Comparison of ENCODE assay signal across 19 cellular contexts in genomic region chr17:57213180-57213825, GRCh38. TPM values are rescaled to one million over a fixed set of nuclear protein-coding genes. Genes with fewer than 3 reads are reported as not detected.
DNase-seq lines count a peak whose midpoint lies in the region; ATAC-seq, FAIRE-seq and TF ChIP-seq lines count a peak whose summit lies in the region.
"Had no signal": no experiment of that assay in that cellular context is flagged by ENCODE, and none has a peak within 500 bp of the region (broad histone marks: within the 10 kb centered on the region; RNA-seq: fewer than 3 reads in every experiment).

No MANE protein-coding gene starts in this region.

- no peak overlapping the region for H3K27ac ChIP-seq in HepG2 (ENCODE audit: extremely low read length, insufficient read depth, low read length)
- H3K27ac ChIP-seq in right lobe of liver, result no peak overlapping the region
- H3K27ac ChIP-seq in breast epithelium, result peak overlapping the region; percentile 14 to 56
- no peak overlapping the region for H3K27ac ChIP-seq in foreskin keratinocyte
- H3K27ac ChIP-seq in coronary artery, result no peak overlapping the region
- no peak overlapping the region for H3K27ac ChIP-seq in upper lobe of right lung

- FAIRE-seq in HepG2 (lab: Jason Lieb, UNC), result no peak

- H3K79me2 ChIP-seq in HepG2 (ENCODE audit: insufficient read depth, low read length), result no peaks in the 10 kb centered on the region

- no peak for ATAC-seq in HepG2
- ATAC-seq in right lobe of liver, result no peak
- no peak for ATAC-seq in foreskin keratinocyte
- ATAC-seq in upper lobe of right lung, result no peak

- no peak overlapping the region for H2AFZ ChIP-seq in HepG2 (ENCODE audit: low read length)

- H3K4me1 ChIP-seq in HepG2 (ENCODE audit: insufficient read depth, low read length) (peaks cover 7% of the 10 kb centered on the region; the same call in 1 of the 2 replicates), right lobe of liver (no peaks in the 10 kb centered on the region), breast epithelium (no peaks in the 10 kb centered on the region), foreskin keratinocyte (peaks cover 8% of the 10 kb centered on the region), upper lobe of right lung (no peaks in the 10 kb centered on the region)

- peaks cover 0 to 23% of the 10 kb centered on the region in 2 experiments; a peak in 2 of 5 replicates for H3K27me3 ChIP-seq in HepG2 (ENCODE audit: control insufficient read depth in 1 of 2, insufficient read depth in 2 of 2, low read length in 2 of 2)
- no peaks in the 10 kb centered on the region for H3K27me3 ChIP-seq in right lobe of liver
- H3K27me3 ChIP-seq in breast epithelium, result no peaks in the 10 kb centered on the region
- H3K27me3 ChIP-seq in foreskin keratinocyte, result peaks cover 9% of the 10 kb centered on the region
- H3K27me3 ChIP-seq in upper lobe of right lung, result no peaks in the 10 kb centered on the region

- TF ChIP-seq POLR2A in HepG2 (IDR thresholded peaks at IDR 0.05; ENCODE audit: insufficient read depth in 1 of 2, low read depth in 2 of 2, low read length in 2 of 2) (no peak), right lobe of liver (IDR thresholded peaks at IDR 0.05) (no peak), breast epithelium (IDR thresholded peaks at IDR 0.05) (no peak)

- WGBS in HepG2 (ENCODE audit: low lambda C conversion rate), result 3% methylated on average over 5 of the region's 5 CpGs
- 78% methylated on average over 5 of the region's 5 CpGs for WGBS in right lobe of liver (ENCODE audit: insufficient coverage, low coverage, low lambda C conversion rate, missing lambda C conversion rate)

- CTCF ChIA-PET in HepG2 (lab: Yijun Ruan, JAX; ENCODE audit: low intra/inter-chr PET ratio, low total read pairs), result no interaction called here

- POLR2A ChIA-PET in HepG2 (lab: Yijun Ruan, JAX), result no interaction called here

- no peak overlapping the region for H3K9ac ChIP-seq in HepG2 (ENCODE audit: insufficient read depth, low read depth, low read length)

- no peak overlapping the region for H3K4me2 ChIP-seq in HepG2 (ENCODE audit: low read depth, low read length)

- H4K20me1 ChIP-seq in HepG2 (ENCODE audit: insufficient read depth, low read length), result no peaks in the 10 kb centered on the region

- H3K4me3 ChIP-seq in HepG2 (replicated peaks in 1 of 3; ENCODE audit: insufficient read depth in 1 of 3, low read depth in 2 of 3, low read length in 3 of 3), result no peak overlapping the region
- no peak overlapping the region for H3K4me3 ChIP-seq in right lobe of liver
- H3K4me3 ChIP-seq in breast epithelium, result no peak overlapping the region
- H3K4me3 ChIP-seq in coronary artery, result no peak overlapping the region
- no peak overlapping the region for H3K4me3 ChIP-seq in upper lobe of right lung

- H3K36me3 ChIP-seq in HepG2 (replicated peaks in 1 of 2; ENCODE audit: control insufficient read depth in 1 of 2, insufficient read depth in 2 of 2, low read length in 2 of 2) (no peaks in the 10 kb centered on the region), right lobe of liver (no peaks in the 10 kb centered on the region), breast epithelium (no peaks in the 10 kb centered on the region), upper lobe of right lung (no peaks in the 10 kb centered on the region)

- H3K9me3 ChIP-seq in HepG2 (ENCODE audit: low read length) (peaks cover 1% of the 10 kb centered on the region), right lobe of liver (no peaks in the 10 kb centered on the region), breast epithelium (no peaks in the 10 kb centered on the region), upper lobe of right lung (peaks cover 1% of the 10 kb centered on the region)

- no peak for TF ChIP-seq EP300 in HepG2 (IDR thresholded peaks at IDR 0.05; ENCODE audit: low read depth in 2 of 2, low read length in 2 of 2)
- TF ChIP-seq EP300 in HepG2 (CRISPR knock-in tag; IDR thresholded peaks at IDR 0.05; ENCODE audit: borderline replicate concordance), result no peak

- in situ Hi-C loops in HepG2 (cut with HindIII; ENCODE audit: extremely low pct_ligation_motif_present, low pct_unique_long_range_greater_than_20kb), result no loop called here

- BruUV-seq in HepG2 (replicated peaks; lab: Mats Ljungman, UMichigan), result no TSS peak

- DNase-seq in HepG2 (ENCODE audit: low spot score), result no peak
- no peak for DNase-seq in right lobe of liver
- DNase-seq in breast epithelium (ENCODE audit: low spot score in 2 of 2), result no peak
- DNase-seq in foreskin keratinocyte, result peak; percentile 38 to 53
- no peak for DNase-seq in GOT3 (lab: John Stamatoyannopoulos, UW)
- DNase-seq in coronary artery (ENCODE audit: low spot score), result no peak
- DNase-seq in upper lobe of right lung, result no peak
- DNase-seq in hippocampal formation (lab: John Stamatoyannopoulos, UW), result no peak
- DNase-seq: 8988T, DMS79 treated with DMSO at 0.1 percent for 48 hours, H7, HFFc6, Karpas-422, NCI-H1105, NCI-H1694, NCI-H510A, NCI-H82, OCI-M1, SHP77 treated with DMSO at 0.1 percent for 48 hours had no signal

- TF ChIP-seq CTCF in HepG2 (CRISPR knock-in tag; IDR thresholded peaks at IDR 0.05) (no peak), right lobe of liver (IDR thresholded peaks at IDR 0.05) (no peak), breast epithelium (IDR thresholded peaks at IDR 0.05) (no peak), foreskin keratinocyte (conservative IDR thresholded peaks at IDR 0.05) (no peak), coronary artery (IDR thresholded peaks at IDR 0.05) (no peak), upper lobe of right lung (IDR thresholded peaks at IDR 0.05) (no peak)

- TF ChIP-seq RAD21 in HepG2 (CRISPR knock-in tag; IDR thresholded peaks at IDR 0.05), result no peak

- intact Hi-C loops in HepG2 (cut with micrococcal nuclease; ENCODE audit: unreplicated experiment) (no loop called here), right lobe of liver (cut with DNase I) (no loop called here), breast epithelium (cut with DNase I; ENCODE audit: low total_unique reads) (loop anchor here (5.0 kb wide), 1 partner anchor 1164 kb away; no protein-coding TSS in a partner anchor), upper lobe of right lung (cut with DNase I) (no loop called here)

TF ChIP-seq in HepG2, 621 proteins besides CTCF, POLR2A, EP300 and RAD21:
- TF ChIP-seq ZKSCAN8 (CRISPR knock-in tag; IDR thresholded peaks at IDR 0.05; ENCODE audit: borderline replicate concordance) (no peak), NFYC (CRISPR knock-in tag; IDR thresholded peaks at IDR 0.05) (peak; percentile 59; the same call in 1 of the 2 replicates), ZNF792 (CRISPR knock-in tag; IDR thresholded peaks at IDR 0.05) (no peak), SRSF1 (optimal IDR thresholded peaks at IDR 0.05; ENCODE audit: low read depth, low read length) (no peak), NFYB (CRISPR knock-in tag; IDR thresholded peaks at IDR 0.05) (peak; percentile 64)
- TF ChIP-seq, protein P1, sequence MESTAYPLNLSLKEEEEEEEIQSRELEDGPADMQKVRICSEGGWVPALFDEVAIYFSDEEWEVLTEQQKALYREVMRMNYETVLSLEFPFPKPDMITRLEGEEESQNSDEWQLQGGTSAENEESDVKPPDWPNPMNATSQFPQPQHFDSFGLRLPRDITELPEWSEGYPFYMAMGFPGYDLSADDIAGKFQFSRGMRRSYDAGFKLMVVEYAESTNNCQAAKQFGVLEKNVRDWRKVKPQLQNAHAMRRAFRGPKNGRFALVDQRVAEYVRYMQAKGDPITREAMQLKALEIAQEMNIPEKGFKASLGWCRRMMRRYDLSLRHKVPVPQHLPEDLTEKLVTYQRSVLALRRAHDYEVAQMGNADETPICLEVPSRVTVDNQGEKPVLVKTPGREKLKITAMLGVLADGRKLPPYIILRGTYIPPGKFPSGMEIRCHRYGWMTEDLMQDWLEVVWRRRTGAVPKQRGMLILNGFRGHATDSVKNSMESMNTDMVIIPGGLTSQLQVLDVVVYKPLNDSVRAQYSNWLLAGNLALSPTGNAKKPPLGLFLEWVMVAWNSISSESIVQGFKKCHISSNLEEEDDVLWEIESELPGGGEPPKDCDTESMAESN (CRISPR knock-in tag; conservative IDR thresholded peaks at IDR 0.05), result no peak

RNA-seq across cellular contexts. Expression of gene MSI2, which starts 43.0 kb away (rescaled TPM):
- 68.1 and 78.4 TPM in 2 replicates for total RNA-seq in HepG2 (2016; rRNA removed; fragmentation: Illumina TruSeq; extraction: Trizol)
- 20.7 and 27.5 TPM in 2 replicates for total RNA-seq in HepG2 (2016; cell fraction: cytosol; rRNA removed; fragmentation: Illumina TruSeq; extraction: Trizol; ENCODE audit: low read depth)
- 63.6 and 75.1 TPM in 2 replicates for total RNA-seq in HepG2 (2016; cell fraction: insoluble cytoplasmic fraction; rRNA removed; fragmentation: Illumina TruSeq; extraction: Trizol)
- total RNA-seq in HepG2 (2016; cell fraction: membrane; rRNA removed; fragmentation: Illumina TruSeq; extraction: Trizol), result 46.0 and 48.0 TPM in 2 replicates
- 99.8 and 106 TPM in 2 replicates for total RNA-seq in HepG2 (2016; cell fraction: nucleus; rRNA removed; fragmentation: Illumina TruSeq; extraction: Trizol)
- polyA plus RNA-seq in HepG2 (2011; rRNA removed), result 71.5 and 77.5 TPM in 2 replicates
- polyA plus RNA-seq in HepG2 (2011; cell fraction: cytosol; rRNA removed), result 46.4 and 63.8 TPM in 2 replicates
- 160 and 214 TPM in 2 replicates for polyA plus RNA-seq in HepG2 (2011; cell fraction: nucleus; rRNA removed)
- 58.9 and 61.5 TPM in 2 replicates for polyA plus RNA-seq in HepG2 (2012)
- polyA plus RNA-seq in HepG2 (2016; cell fraction: cytosol; fragmentation: Illumina TruSeq; extraction: Trizol; ENCODE audit: low read depth), result 44.4 and 51.3 TPM in 2 replicates
- polyA plus RNA-seq in HepG2 (2016; cell fraction: insoluble cytoplasmic fraction; fragmentation: Illumina TruSeq; extraction: Trizol; ENCODE audit: low read depth), result 65.9 and 71.3 TPM in 2 replicates
- polyA plus RNA-seq in HepG2 (2016; cell fraction: membrane; fragmentation: Illumina TruSeq; extraction: Trizol; ENCODE audit: low read depth), result 51.0 and 55.4 TPM in 2 replicates
- 80.0 and 84.1 TPM in 2 replicates for polyA plus RNA-seq in HepG2 (2016; cell fraction: nucleus; fragmentation: Illumina TruSeq; extraction: Trizol; ENCODE audit: insufficient read depth, low read depth)
- 123 and 154 TPM in 2 replicates for polyA minus RNA-seq in HepG2 (2011; rRNA and poly(A)+ RNA removed; ENCODE audit: low replicate concordance)
- 38.9 and 41.5 TPM in 2 replicates for polyA minus RNA-seq in HepG2 (2011; cell fraction: cytosol; rRNA and poly(A)+ RNA removed)
- polyA minus RNA-seq in HepG2 (2011; cell fraction: nucleus; rRNA and poly(A)+ RNA removed), result 157 and 171 TPM in 2 replicates
- 10 to 100 TPM; 12.0 to 22.6 (median 19.4) TPM for total RNA-seq in right lobe of liver
- 10 to 100 TPM; 13.4 to 89.1 (median 71.1) TPM for total RNA-seq in breast epithelium
- total RNA-seq in foreskin keratinocyte, result 18.4 and 18.8 TPM in 2 replicates
- 9.0 and 11.1 TPM in 2 replicates for polyA plus RNA-seq in foreskin keratinocyte
- 31.3 TPM for total RNA-seq in upper lobe of right lung

Comparison
In these comparisons a context has a peak if more than half of its experiments do, and no peak if none do; other contexts are left out.
1. DNase-seq: peak in foreskin keratinocyte (2 of 2); none in HepG2 (single experiment), right lobe of liver (0 of 3), breast epithelium (0 of 2), GOT3 (single experiment), coronary artery (single experiment), upper lobe of right lung (single experiment) and hippocampal formation (0 of 2).
2. H3K27ac ChIP-seq: peak in breast epithelium (2 of 2); none in HepG2 (single experiment), right lobe of liver (0 of 3), foreskin keratinocyte (single experiment), coronary artery (0 of 2) and upper lobe of right lung (single experiment).